1 cellular context compared by ENCODE assay signal in the genomic region with DNA sequence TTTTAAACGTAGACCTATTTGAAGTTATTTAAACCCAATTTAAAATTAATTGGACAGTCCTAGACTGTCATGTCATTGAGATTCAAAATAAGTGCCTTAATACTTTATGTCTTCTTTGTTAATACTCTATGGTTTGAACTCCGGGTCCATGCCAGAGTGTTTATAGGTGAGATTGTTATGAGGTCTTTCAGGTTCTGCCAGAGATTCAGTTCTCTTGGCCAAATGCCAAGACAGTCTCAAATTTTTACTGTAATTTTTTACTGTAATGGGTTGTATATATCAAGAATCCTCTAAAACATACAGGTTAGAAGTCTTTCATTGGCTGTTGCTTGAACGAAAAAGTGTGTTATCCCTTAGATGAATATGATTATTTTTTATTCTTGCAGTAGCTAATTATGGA.
TF ChIP-seq lines count a peak whose summit lies in the region.

No MANE protein-coding gene starts in this region.

TF ChIP-seq in HEK293, 187 proteins besides CTCF, POLR2A, EP300 and RAD21:
- TF ChIP-seq ZNF677 (tag by site-specific recombination; IDR thresholded peaks at IDR 0.05) = no peak
- no peak for TF ChIP-seq ZNF133 (tag by site-specific recombination; IDR thresholded peaks at IDR 0.05)
- TF ChIP-seq ZNF37A (tag by site-specific recombination; IDR thresholded peaks at IDR 0.05) = no peak
- TF ChIP-seq HOXC10 (CRISPR knock-in tag; IDR thresholded peaks at IDR 0.05) = no peak
- TF ChIP-seq, protein P1, sequence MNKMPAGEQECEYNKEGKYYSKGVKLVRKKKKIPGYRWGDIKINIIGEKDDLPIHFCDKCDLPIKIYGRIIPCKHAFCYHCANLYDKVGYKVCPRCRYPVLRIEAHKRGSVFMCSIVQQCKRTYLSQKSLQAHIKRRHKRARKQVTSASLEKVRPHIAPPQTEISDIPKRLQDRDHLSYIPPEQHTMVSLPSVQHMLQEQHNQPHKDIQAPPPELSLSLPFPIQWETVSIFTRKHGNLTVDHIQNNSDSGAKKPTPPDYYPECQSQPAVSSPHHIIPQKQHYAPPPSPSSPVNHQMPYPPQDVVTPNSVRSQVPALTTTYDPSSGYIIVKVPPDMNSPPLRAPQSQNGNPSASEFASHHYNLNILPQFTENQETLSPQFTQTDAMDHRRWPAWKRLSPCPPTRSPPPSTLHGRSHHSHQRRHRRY (tag by site-specific recombination; IDR thresholded peaks at IDR 0.05) = no peak
- TF ChIP-seq ZNF223 (tag by site-specific recombination; IDR thresholded peaks at IDR 0.05) = no peak
- no peak for TF ChIP-seq ZNF548 (tag by site-specific recombination; IDR thresholded peaks at IDR 0.05)
- TF ChIP-seq OSR2 (tag by site-specific recombination; IDR thresholded peaks at IDR 0.05) = no peak
- no peak for TF ChIP-seq ZNF76 (tag by site-specific recombination; IDR thresholded peaks at IDR 0.05; ENCODE audit: borderline replicate concordance, low read depth)
- no peak for TF ChIP-seq ZNF555 (tag by site-specific recombination; conservative IDR thresholded peaks at IDR 0.05)
- TF ChIP-seq ZNF184 (tag by site-specific recombination; IDR thresholded peaks at IDR 0.05) = peak; percentile 15; the same call in 1 of the 2 replicates
- TF ChIP-seq HOXD13 (CRISPR knock-in tag; IDR thresholded peaks at IDR 0.05; ENCODE audit: borderline replicate concordance) = no peak
- TF ChIP-seq, protein P2, sequence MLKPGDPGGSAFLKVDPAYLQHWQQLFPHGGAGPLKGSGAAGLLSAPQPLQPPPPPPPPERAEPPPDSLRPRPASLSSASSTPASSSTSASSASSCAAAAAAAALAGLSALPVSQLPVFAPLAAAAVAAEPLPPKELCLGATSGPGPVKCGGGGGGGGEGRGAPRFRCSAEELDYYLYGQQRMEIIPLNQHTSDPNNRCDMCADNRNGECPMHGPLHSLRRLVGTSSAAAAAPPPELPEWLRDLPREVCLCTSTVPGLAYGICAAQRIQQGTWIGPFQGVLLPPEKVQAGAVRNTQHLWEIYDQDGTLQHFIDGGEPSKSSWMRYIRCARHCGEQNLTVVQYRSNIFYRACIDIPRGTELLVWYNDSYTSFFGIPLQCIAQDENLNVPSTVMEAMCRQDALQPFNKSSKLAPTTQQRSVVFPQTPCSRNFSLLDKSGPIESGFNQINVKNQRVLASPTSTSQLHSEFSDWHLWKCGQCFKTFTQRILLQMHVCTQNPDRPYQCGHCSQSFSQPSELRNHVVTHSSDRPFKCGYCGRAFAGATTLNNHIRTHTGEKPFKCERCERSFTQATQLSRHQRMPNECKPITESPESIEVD (tag by site-specific recombination; IDR thresholded peaks at IDR 0.05) = 0 out of 2 replicates have a peak, but pooled peaks have one; percentile 43
- TF ChIP-seq, protein P3, sequence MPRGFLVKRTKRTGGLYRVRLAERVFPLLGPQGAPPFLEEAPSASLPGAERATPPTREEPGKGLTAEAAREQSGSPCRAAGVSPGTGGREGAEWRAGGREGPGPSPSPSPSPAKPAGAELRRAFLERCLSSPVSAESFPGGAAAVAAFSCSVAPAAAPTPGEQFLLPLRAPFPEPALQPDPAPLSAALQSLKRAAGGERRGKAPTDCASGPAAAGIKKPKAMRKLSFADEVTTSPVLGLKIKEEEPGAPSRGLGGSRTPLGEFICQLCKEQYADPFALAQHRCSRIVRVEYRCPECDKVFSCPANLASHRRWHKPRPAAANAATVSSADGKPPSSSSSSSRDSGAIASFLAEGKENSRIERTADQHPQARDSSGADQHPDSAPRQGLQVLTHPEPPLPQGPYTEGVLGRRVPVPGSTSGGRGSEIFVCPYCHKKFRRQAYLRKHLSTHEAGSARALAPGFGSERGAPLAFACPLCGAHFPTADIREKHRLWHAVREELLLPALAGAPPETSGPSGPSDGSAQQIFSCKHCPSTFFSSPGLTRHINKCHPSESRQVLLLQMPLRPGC (tag by site-specific recombination; IDR thresholded peaks at IDR 0.05) = no peak
- TF ChIP-seq SALL2 (tag by site-specific recombination; IDR thresholded peaks at IDR 0.05; ENCODE audit: borderline replicate concordance) = no peak
- TF ChIP-seq, protein P4, sequence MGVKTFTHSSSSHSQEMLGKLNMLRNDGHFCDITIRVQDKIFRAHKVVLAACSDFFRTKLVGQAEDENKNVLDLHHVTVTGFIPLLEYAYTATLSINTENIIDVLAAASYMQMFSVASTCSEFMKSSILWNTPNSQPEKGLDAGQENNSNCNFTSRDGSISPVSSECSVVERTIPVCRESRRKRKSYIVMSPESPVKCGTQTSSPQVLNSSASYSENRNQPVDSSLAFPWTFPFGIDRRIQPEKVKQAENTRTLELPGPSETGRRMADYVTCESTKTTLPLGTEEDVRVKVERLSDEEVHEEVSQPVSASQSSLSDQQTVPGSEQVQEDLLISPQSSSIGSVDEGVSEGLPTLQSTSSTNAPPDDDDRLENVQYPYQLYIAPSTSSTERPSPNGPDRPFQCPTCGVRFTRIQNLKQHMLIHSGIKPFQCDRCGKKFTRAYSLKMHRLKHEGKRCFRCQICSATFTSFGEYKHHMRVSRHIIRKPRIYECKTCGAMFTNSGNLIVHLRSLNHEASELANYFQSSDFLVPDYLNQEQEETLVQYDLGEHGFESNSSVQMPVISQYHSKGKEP (tag by site-specific recombination; IDR thresholded peaks at IDR 0.05) = peak; percentile 67; the same call in 1 of the 2 replicates
- no peak for TF ChIP-seq KLF8 (tag by site-specific recombination; IDR thresholded peaks at IDR 0.05)
- no peak for TF ChIP-seq ZNF140 (tag by site-specific recombination; IDR thresholded peaks at IDR 0.05)
- 0 out of 2 replicates have a peak, but pooled peaks have one; percentile 38 for TF ChIP-seq ZNF561 (tag by site-specific recombination; IDR thresholded peaks at IDR 0.05; ENCODE audit: borderline replicate concordance)
- TF ChIP-seq ZNF266 (tag by site-specific recombination; IDR thresholded peaks at IDR 0.05; ENCODE audit: low read depth) = no peak
- TF ChIP-seq ZNF416 (tag by site-specific recombination; IDR thresholded peaks at IDR 0.05) = no peak
- TF ChIP-seq ZNF830 (tag by site-specific recombination; IDR thresholded peaks at IDR 0.05; ENCODE audit: low read depth) = peak; percentile 72; the same call in 1 of the 2 replicates
- no peak for TF ChIP-seq ZNF629 (tag by site-specific recombination; IDR thresholded peaks at IDR 0.05)
- TF ChIP-seq GLIS2 (tag by site-specific recombination; IDR thresholded peaks at IDR 0.05) = no peak
- TF ChIP-seq ZNF354C (tag by site-specific recombination; IDR thresholded peaks at IDR 0.05; ENCODE audit: borderline replicate concordance, low read depth) = no peak
- TF ChIP-seq, protein P5, sequence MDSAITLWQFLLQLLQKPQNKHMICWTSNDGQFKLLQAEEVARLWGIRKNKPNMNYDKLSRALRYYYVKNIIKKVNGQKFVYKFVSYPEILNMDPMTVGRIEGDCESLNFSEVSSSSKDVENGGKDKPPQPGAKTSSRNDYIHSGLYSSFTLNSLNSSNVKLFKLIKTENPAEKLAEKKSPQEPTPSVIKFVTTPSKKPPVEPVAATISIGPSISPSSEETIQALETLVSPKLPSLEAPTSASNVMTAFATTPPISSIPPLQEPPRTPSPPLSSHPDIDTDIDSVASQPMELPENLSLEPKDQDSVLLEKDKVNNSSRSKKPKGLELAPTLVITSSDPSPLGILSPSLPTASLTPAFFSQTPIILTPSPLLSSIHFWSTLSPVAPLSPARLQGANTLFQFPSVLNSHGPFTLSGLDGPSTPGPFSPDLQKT (IDR thresholded peaks at IDR 0.05; ENCODE audit: borderline replicate concordance, low read depth, low read length) = no peak
- TF ChIP-seq, protein P6, sequence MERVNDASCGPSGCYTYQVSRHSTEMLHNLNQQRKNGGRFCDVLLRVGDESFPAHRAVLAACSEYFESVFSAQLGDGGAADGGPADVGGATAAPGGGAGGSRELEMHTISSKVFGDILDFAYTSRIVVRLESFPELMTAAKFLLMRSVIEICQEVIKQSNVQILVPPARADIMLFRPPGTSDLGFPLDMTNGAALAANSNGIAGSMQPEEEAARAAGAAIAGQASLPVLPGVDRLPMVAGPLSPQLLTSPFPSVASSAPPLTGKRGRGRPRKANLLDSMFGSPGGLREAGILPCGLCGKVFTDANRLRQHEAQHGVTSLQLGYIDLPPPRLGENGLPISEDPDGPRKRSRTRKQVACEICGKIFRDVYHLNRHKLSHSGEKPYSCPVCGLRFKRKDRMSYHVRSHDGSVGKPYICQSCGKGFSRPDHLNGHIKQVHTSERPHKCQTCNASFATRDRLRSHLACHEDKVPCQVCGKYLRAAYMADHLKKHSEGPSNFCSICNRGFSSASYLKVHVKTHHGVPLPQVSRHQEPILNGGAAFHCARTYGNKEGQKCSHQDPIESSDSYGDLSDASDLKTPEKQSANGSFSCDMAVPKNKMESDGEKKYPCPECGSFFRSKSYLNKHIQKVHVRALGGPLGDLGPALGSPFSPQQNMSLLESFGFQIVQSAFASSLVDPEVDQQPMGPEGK (tag by site-specific recombination; IDR thresholded peaks at IDR 0.05) = no peak
- no peak for TF ChIP-seq ZNF623 (tag by site-specific recombination; IDR thresholded peaks at IDR 0.05)
- 0 out of 2 replicates have a peak, but pooled peaks have one; percentile 20 for TF ChIP-seq KLF10 (tag by site-specific recombination; IDR thresholded peaks at IDR 0.05)
- TF ChIP-seq ZNF544 (tag by site-specific recombination; IDR thresholded peaks at IDR 0.05) = no peak
- TF ChIP-seq ZNF214 (tag by site-specific recombination; IDR thresholded peaks at IDR 0.05; ENCODE audit: borderline replicate concordance) = no peak
